ENCODE assay signal across 10 cellular contexts in the genomic region with DNA sequence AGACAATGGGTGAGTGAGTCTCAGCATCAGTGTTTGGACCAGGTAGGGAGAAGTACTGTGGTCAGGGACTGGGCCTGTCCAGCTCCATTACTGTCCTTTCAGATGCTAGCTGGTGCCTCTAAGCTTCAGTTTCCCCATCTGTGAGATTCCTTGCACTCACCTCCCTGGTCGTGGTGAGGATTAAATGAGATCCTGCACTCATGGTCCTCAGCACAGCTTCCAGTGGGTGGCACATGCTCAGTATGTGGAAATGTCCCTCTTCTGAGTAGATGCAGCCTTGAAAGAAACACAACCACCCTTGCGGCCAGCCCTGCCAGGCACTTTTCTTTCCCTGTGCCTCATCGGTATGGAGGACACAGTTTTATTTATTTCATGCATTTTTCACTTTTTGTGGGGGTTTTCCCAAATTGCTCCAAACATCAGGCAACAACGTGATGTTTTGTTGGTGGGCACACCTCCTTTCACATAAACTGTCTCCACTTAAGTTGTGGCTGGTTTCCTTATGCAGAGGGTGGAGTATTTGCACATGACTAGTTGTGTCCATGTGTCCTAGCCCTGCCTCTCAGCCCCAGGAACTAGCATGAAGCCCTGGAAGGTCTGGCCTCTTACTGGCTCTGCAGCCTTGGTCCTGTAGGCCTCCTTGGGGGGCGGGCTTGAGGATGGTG. TPM values are rescaled to one million over a fixed set of nuclear protein-coding genes. Genes with fewer than 3 reads are reported as not detected.
A peak's percentile ranks its signal among the peaks of the same experiment; 100 is the strongest.
DNase-seq lines count a peak whose midpoint lies in the region; ATAC-seq, FAIRE-seq and TF ChIP-seq lines count a peak whose summit lies in the region.
"Had no signal": no experiment of that assay in that cellular context is flagged by ENCODE, and none has a peak within 500 bp of the region (broad histone marks: within the 10 kb centered on the region; RNA-seq: fewer than 3 reads in every experiment).

No MANE protein-coding gene starts in this region.

- TF ChIP-seq POLR2A in testis (IDR thresholded peaks at IDR 0.05), result no peak

- H3K27me3 ChIP-seq in testis, result no peaks in the 10 kb centered on the region

- H3K4me1 ChIP-seq in kidney (ENCODE audit: control insufficient read depth in 1 of 2, insufficient read depth in 1 of 2, low read depth in 1 of 2, low read length in 2 of 2), result peaks cover 27 to 29% of the 10 kb centered on the region in 2 donors
- peaks cover 21% of the 10 kb centered on the region for H3K4me1 ChIP-seq in testis

- peaks cover 30% of the 10 kb centered on the region for H3K36me3 Mint-ChIP-seq in activated CD4-positive, alpha-beta T cell treated with anti-CD3 and anti-CD28 coated beads, Interleukin-2, amount 10 ng/mL, durations not matched to agents 24 days and 14 days (ENCODE audit: low read depth)
- peaks cover 10% of the 10 kb centered on the region for H3K36me3 Mint-ChIP-seq in activated naive CD8-positive, alpha-beta T cell

- intact Hi-C loops in activated CD4-positive, alpha-beta T cell treated with anti-CD3 and anti-CD28 coated beads, Interleukin-2, amount 10 ng/mL, durations not matched to agents 24 days and 14 days (cut with micrococcal nuclease), result no loop called here
- intact Hi-C loops in kidney (cut with DNase I) (no loop called here), testis (cut with DNase I; ENCODE audit: low total_unique reads) (no loop called here)

- H3K9me3 ChIP-seq in kidney (ENCODE audit: control insufficient read depth in 1 of 2, low read length in 2 of 2), result no peaks in the 10 kb centered on the region
- H3K9me3 ChIP-seq in testis, result no peaks in the 10 kb centered on the region

- DNase-seq in activated CD4-positive, alpha-beta T cell treated with anti-CD3 and anti-CD28 coated beads, Interleukin-2, amount 10 ng/mL, durations not matched to agents 24 days and 14 days, result no peak
- no peak for DNase-seq in activated CD4-positive, alpha-beta T cell treated with anti-CD3 and anti-CD28 coated beads, Interleukin-2, amount 50 U/mL, for 1 hour
- DNase-seq in kidney (no peak), testis (no peak), T-helper 9 cell (no peak), GM10266 (ENCODE audit: extremely low spot score) (no peak)
- DNase-seq: ACHN had no signal

- FAIRE-seq in kidney (lab: Jason Lieb, UNC), result no peak

- no peak overlapping the region for H3K27ac ChIP-seq in kidney (ENCODE audit: low read depth in 2 of 2, low read length in 2 of 2)
- H3K27ac ChIP-seq in testis, result no peak overlapping the region

- H3K27ac Mint-ChIP-seq in activated CD4-positive, alpha-beta T cell treated with anti-CD3 and anti-CD28 coated beads, Interleukin-2, amount 10 ng/mL, durations not matched to agents 24 days and 14 days, result peak overlapping the region; percentile 93
- H3K27ac Mint-ChIP-seq in activated naive CD8-positive, alpha-beta T cell, result peak overlapping the region; percentile 87

- H3K4me3 ChIP-seq in kidney (ENCODE audit: low read length in 2 of 2), result peak overlapping the region; percentile 78 to 83
- H3K4me3 ChIP-seq in testis, result peak overlapping the region; percentile 69 to 86

- H3K4me3 Mint-ChIP-seq in activated CD4-positive, alpha-beta T cell treated with anti-CD3 and anti-CD28 coated beads, Interleukin-2, amount 10 ng/mL, durations not matched to agents 24 days and 14 days, result peak overlapping the region; percentile 97
- H3K4me3 Mint-ChIP-seq in activated naive CD8-positive, alpha-beta T cell, result peak overlapping the region; percentile 94

- no peaks in the 10 kb centered on the region for H3K27me3 Mint-ChIP-seq in activated CD4-positive, alpha-beta T cell treated with anti-CD3 and anti-CD28 coated beads, Interleukin-2, amount 10 ng/mL, durations not matched to agents 24 days and 14 days
- H3K27me3 Mint-ChIP-seq in activated naive CD8-positive, alpha-beta T cell, result no peaks in the 10 kb centered on the region

- no peak for TF ChIP-seq CTCF in kidney (IDR thresholded peaks at IDR 0.05; ENCODE audit: borderline replicate concordance, extremely low read depth, insufficient read depth)
- TF ChIP-seq CTCF in testis (IDR thresholded peaks at IDR 0.05), result no peak
- no peak for TF ChIP-seq CTCF in GM10266 (IDR thresholded peaks at IDR 0.05; ENCODE audit: control insufficient read depth, insufficient read depth, low read depth, missing control alignments)

- ATAC-seq in GM18909 (IDR thresholded peaks at IDR 0.05; ENCODE audit: poor library complexity, unreplicated experiment), result no peak

- peaks cover 2 to 5% of the 10 kb centered on the region in 2 donors for H3K36me3 ChIP-seq in kidney (ENCODE audit: control insufficient read depth in 1 of 2, insufficient read depth in 2 of 2, low read length in 2 of 2)
- H3K36me3 ChIP-seq in testis (ENCODE audit: low read depth, missing control alignments), result no peaks in the 10 kb centered on the region

- H3K4me1 Mint-ChIP-seq in activated CD4-positive, alpha-beta T cell treated with anti-CD3 and anti-CD28 coated beads, Interleukin-2, amount 10 ng/mL, durations not matched to agents 24 days and 14 days, result peaks cover 32% of the 10 kb centered on the region
- H3K4me1 Mint-ChIP-seq in activated naive CD8-positive, alpha-beta T cell (ENCODE audit: low read depth), result peaks cover 38% of the 10 kb centered on the region

- WGBS in testis, 2 donors, result 61 to 74% methylated on average over 4 to 5 of the region's 5 CpGs

- peak overlapping the region; percentile 63 to 89 for H3K9ac ChIP-seq in kidney (ENCODE audit: low read length in 2 of 2)

- peaks cover 7% of the 10 kb centered on the region for H3K9me3 Mint-ChIP-seq in activated CD4-positive, alpha-beta T cell treated with anti-CD3 and anti-CD28 coated beads, Interleukin-2, amount 10 ng/mL, durations not matched to agents 24 days and 14 days
- H3K9me3 Mint-ChIP-seq in activated naive CD8-positive, alpha-beta T cell (ENCODE audit: low read depth), result no peaks in the 10 kb centered on the region

RNA-seq across cellular contexts. Expression of a gene that starts 1.1 kb away (rescaled TPM):
- 69.9 and 76.4 TPM in 2 replicates for total RNA-seq in activated CD4-positive, alpha-beta T cell treated with anti-CD3 and anti-CD28 coated beads, Interleukin-2, amount 10 ng/mL, durations not matched to agents 24 days and 14 days
- total RNA-seq in kidney (66.4 TPM), testis (10 to 100 TPM; 61.5 to 61.6 TPM)
- polyA plus RNA-seq in kidney (ENCODE audit: insufficient read depth, low read depth, low replicate concordance) (24.3 TPM), testis (ENCODE audit: insufficient read depth, low read depth, low replicate concordance) (32.4 TPM)

RNA-seq across cellular contexts. Expression of a gene that starts 16.2 kb away (rescaled TPM):
- 0.37 TPM in 1 of 2 replicates, not detected in the other for total RNA-seq in activated CD4-positive, alpha-beta T cell treated with anti-CD3 and anti-CD28 coated beads, Interleukin-2, amount 10 ng/mL, durations not matched to agents 24 days and 14 days
- total RNA-seq in kidney, result 3.1 TPM
- polyA plus RNA-seq in kidney (ENCODE audit: insufficient read depth, low read depth, low replicate concordance), result 4.4 TPM
- total RNA-seq in testis, result 1 to 10 TPM; 1.6 to 2.9 TPM
- 0.88 TPM for polyA plus RNA-seq in testis (ENCODE audit: insufficient read depth, low read depth, low replicate concordance)

RNA-seq across cellular contexts. Expression of a gene that starts 18.7 kb away (rescaled TPM):
- 30.3 and 31.5 TPM in 2 replicates for total RNA-seq in activated CD4-positive, alpha-beta T cell treated with anti-CD3 and anti-CD28 coated beads, Interleukin-2, amount 10 ng/mL, durations not matched to agents 24 days and 14 days
- total RNA-seq in kidney (25.5 TPM), testis (10 to 100 TPM; 75.8 to 96.5 TPM)
- polyA plus RNA-seq in kidney (ENCODE audit: insufficient read depth, low read depth, low replicate concordance) (44.1 TPM), testis (ENCODE audit: insufficient read depth, low read depth, low replicate concordance) (60.6 TPM)

RNA-seq across cellular contexts. Expression of a gene that starts 31.8 kb away (rescaled TPM):
- total RNA-seq in activated CD4-positive, alpha-beta T cell treated with anti-CD3 and anti-CD28 coated beads, Interleukin-2, amount 10 ng/mL, durations not matched to agents 24 days and 14 days, result not detected in 2 replicates
- total RNA-seq in kidney, result 1.0 TPM
- polyA plus RNA-seq in kidney (ENCODE audit: insufficient read depth, low read depth, low replicate concordance), result 1.6 TPM
- total RNA-seq in testis, result 10 to 100 TPM in 1 of 2 donors, 1 to 10 TPM in 1; 7.0 to 24.0 TPM
- polyA plus RNA-seq in testis (ENCODE audit: insufficient read depth, low read depth, low replicate concordance), result 5.2 TPM

RNA-seq across cellular contexts. Expression of a gene that starts 49.1 kb away (rescaled TPM):
- not detected in 2 replicates for total RNA-seq in activated CD4-positive, alpha-beta T cell treated with anti-CD3 and anti-CD28 coated beads, Interleukin-2, amount 10 ng/mL, durations not matched to agents 24 days and 14 days
- total RNA-seq in kidney (0.57 TPM), testis (10 to 100 TPM; 60.3 to 64.8 TPM)
- polyA plus RNA-seq in kidney (ENCODE audit: insufficient read depth, low read depth, low replicate concordance) (1.2 TPM), testis (ENCODE audit: insufficient read depth, low read depth, low replicate concordance) (54.8 TPM)
- total RNA-seq: glomerular endothelial cell had no signal
